Comparison of ENCODE assay signal across 23 cellular contexts in genomic region chr6:134830194-134830593, GRCh38.
"Had no signal": no experiment of that assay in that cellular context is flagged by ENCODE, and none has a peak within 500 bp of the region (broad histone marks: within the 10 kb centered on the region; RNA-seq: fewer than 3 reads in every experiment).

No MANE protein-coding gene starts in this region.

- ATAC-seq: activated T-helper 17 cell treated with anti-CD3 and anti-CD28 coated beads, Interleukin-2, amount 50 U/mL, for 72 hours; left colon; right cardiac atrium had no signal

- DNase-seq: activated CD4-positive, alpha-beta T cell treated with anti-CD3 and anti-CD28 coated beads, Interleukin-2, amount 50 U/mL, for 4 hours; activated naive CD4-positive, alpha-beta T cell; activated naive CD8-positive, alpha-beta T cell treated with anti-CD3 and anti-CD28 coated beads for 36 hours; activated T-cell treated with anti-CD3 and anti-CD28 coated beads for 4 hours; brain microvascular endothelial cell; central memory CD4-positive, alpha-beta T cell; erythroblast; left colon; right cardiac atrium; stimulated activated CD4-positive, alpha-beta T cell treated with anti-CD3 and anti-CD28 coated beads, Interleukin-15, amount 100 ng/mL, for 24 hours; stimulated activated CD4-positive, alpha-beta T cell treated with anti-CD3 and anti-CD28 coated beads, Interleukin-2, amount 100 ng/mL, for 48 hours; SW 1271; T-helper 2 cell; transverse colon had no signal

- H3K4me3 ChIP-seq: coronary artery, prostate gland, suprapubic skin, transverse colon had no signal

- H3K9me3 ChIP-seq: prostate gland, suprapubic skin, transverse colon had no signal

- FAIRE-seq: endometrium, small intestine had no signal

- H3K9me3 Mint-ChIP-seq: activated T-helper 17 cell treated with anti-CD3 and anti-CD28 coated beads, Interleukin-2, amount 50 U/mL, for 72 hours; natural killer cell treated with Interleukin-12 subunit alpha and Interleukin-12 subunit beta and Interleukin-15 and Interleukin-18, amount 100 ng/mL, for 72 hours; stimulated activated naive CD8-positive, alpha-beta T cell treated with anti-CD3 and anti-CD28 coated beads, Interleukin-15, Interleukin-2, amounts not matched to agents 100 ng/mL and 50 ng/mL, for 24 hours had no signal

- H3K36me3 ChIP-seq: brain microvascular endothelial cell, prostate gland, suprapubic skin, transverse colon had no signal

- H3K4me1 Mint-ChIP-seq: activated naive CD8-positive, alpha-beta T cell treated with anti-CD3 and anti-CD28 coated beads for 36 hours; activated T-helper 17 cell treated with anti-CD3 and anti-CD28 coated beads, Interleukin-2, amount 50 U/mL, for 72 hours had no signal

- H3K27ac ChIP-seq: brain microvascular endothelial cell, coronary artery, prostate gland, suprapubic skin, transverse colon had no signal

- H3K27me3 ChIP-seq: brain microvascular endothelial cell, suprapubic skin, transverse colon had no signal

- H3K27ac Mint-ChIP-seq: activated naive CD8-positive, alpha-beta T cell treated with anti-CD3 and anti-CD28 coated beads for 36 hours; activated T-helper 17 cell treated with anti-CD3 and anti-CD28 coated beads, Interleukin-2, amount 50 U/mL, for 72 hours; mesothelial cell of epicardium; natural killer cell treated with Interleukin-12 subunit alpha and Interleukin-12 subunit beta and Interleukin-15 and Interleukin-18, amount 100 ng/mL, for 72 hours; stimulated activated naive CD8-positive, alpha-beta T cell treated with anti-CD3 and anti-CD28 coated beads, Interleukin-15, Interleukin-2, amounts not matched to agents 100 ng/mL and 50 ng/mL, for 24 hours had no signal

- H3K4me3 Mint-ChIP-seq: activated naive CD8-positive, alpha-beta T cell treated with anti-CD3 and anti-CD28 coated beads for 36 hours; activated T-helper 17 cell treated with anti-CD3 and anti-CD28 coated beads, Interleukin-2, amount 50 U/mL, for 72 hours; mesothelial cell of epicardium; natural killer cell treated with Interleukin-12 subunit alpha and Interleukin-12 subunit beta and Interleukin-15 and Interleukin-18, amount 100 ng/mL, for 72 hours; stimulated activated naive CD8-positive, alpha-beta T cell treated with anti-CD3 and anti-CD28 coated beads, Interleukin-15, Interleukin-2, amounts not matched to agents 100 ng/mL and 50 ng/mL, for 24 hours had no signal

- H3K27me3 Mint-ChIP-seq: activated naive CD8-positive, alpha-beta T cell treated with anti-CD3 and anti-CD28 coated beads for 36 hours; activated T-helper 17 cell treated with anti-CD3 and anti-CD28 coated beads, Interleukin-2, amount 50 U/mL, for 72 hours had no signal

- H3K36me3 Mint-ChIP-seq: activated naive CD8-positive, alpha-beta T cell treated with anti-CD3 and anti-CD28 coated beads for 36 hours; natural killer cell treated with Interleukin-12 subunit alpha and Interleukin-12 subunit beta and Interleukin-15 and Interleukin-18, amount 100 ng/mL, for 72 hours had no signal

- H3K4me1 ChIP-seq: prostate gland, transverse colon had no signal
